Comparison of ENCODE assay signal across 8 cellular contexts in the genomic region with DNA sequence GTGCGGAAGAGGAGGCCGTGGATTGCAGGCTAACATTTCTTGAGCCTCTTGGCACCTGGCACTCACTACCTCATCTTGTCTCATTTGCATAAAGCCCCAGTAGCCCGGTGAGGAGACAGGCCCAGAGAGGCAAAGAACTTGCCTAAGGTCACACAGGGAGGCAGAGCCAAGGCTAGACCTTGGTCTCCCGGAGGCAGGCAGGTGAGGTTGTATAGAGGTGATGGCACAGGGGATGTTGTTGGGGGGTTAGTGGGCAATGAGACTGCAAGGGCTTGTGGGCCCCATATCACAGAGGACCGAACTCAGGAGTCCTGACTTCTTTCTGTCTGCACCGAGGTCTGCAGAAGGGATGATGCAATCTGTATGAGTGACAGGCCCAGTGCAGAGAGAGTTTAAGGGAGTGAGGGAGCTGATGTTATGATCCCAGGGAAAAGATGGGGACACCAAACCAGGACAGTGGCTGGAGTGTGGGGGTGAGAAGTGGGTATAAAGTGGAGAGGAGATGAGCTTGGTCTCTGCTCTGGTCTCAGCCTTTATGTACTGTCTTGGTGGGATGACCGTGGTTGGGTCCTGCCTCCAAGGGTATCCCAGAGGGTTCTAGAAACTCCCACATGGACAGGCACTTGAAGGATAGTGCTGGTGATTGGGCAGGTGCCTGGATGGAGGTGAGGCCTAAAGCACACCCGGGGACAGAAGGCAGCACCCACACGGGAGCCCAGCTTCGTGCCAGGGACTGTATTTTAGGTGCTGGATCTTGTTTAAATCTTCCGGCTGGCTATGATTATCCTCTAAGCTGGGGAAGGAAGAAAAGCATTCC. TPM values are rescaled to one million over a fixed set of nuclear protein-coding genes. Genes with fewer than 3 reads are reported as not detected.
A peak's percentile ranks its signal among the peaks of the same experiment; 100 is the strongest.
DNase-seq lines count a peak whose midpoint lies in the region; ATAC-seq and TF ChIP-seq lines count a peak whose summit lies in the region.

No MANE protein-coding gene starts in this region.

- no peaks in the 10 kb centered on the region for H3K27me3 Mint-ChIP-seq in activated CD8-positive, alpha-beta T cell treated with anti-CD3 and anti-CD28 coated beads for 36 hours
- H3K27me3 Mint-ChIP-seq in activated CD8-positive, alpha-beta T cell treated with anti-CD3 and anti-CD28 coated beads, Interleukin-2, amount 10 ng/mL, durations not matched to agents 7 days and 5 days (ENCODE audit: low read depth) = no peaks in the 10 kb centered on the region

- no peak for TF ChIP-seq POLR2A in upper lobe of left lung (IDR thresholded peaks at IDR 0.05)

- H3K4me1 Mint-ChIP-seq in activated CD8-positive, alpha-beta T cell treated with anti-CD3 and anti-CD28 coated beads for 36 hours (ENCODE audit: low read depth) = peaks cover 29% of the 10 kb centered on the region
- H3K4me1 Mint-ChIP-seq in activated CD8-positive, alpha-beta T cell treated with anti-CD3 and anti-CD28 coated beads, Interleukin-2, amount 10 ng/mL, durations not matched to agents 7 days and 5 days (ENCODE audit: low read depth) = peaks cover 13% of the 10 kb centered on the region

- DNase-seq in activated CD8-positive, alpha-beta T cell treated with anti-CD3 and anti-CD28 coated beads for 36 hours = no peak
- no peak for DNase-seq in activated CD8-positive, alpha-beta T cell treated with anti-CD3 and anti-CD28 coated beads, Interleukin-2, amount 10 ng/mL, durations not matched to agents 7 days and 5 days
- no peak for DNase-seq in colonic mucosa
- no peak for DNase-seq in upper lobe of left lung
- DNase-seq in NCI-H1105 treated with DMSO at 0.1 percent for 48 hours (lab: John Stamatoyannopoulos, UW) = no peak
- no peak for DNase-seq in MG63

- H3K4me1 ChIP-seq in colonic mucosa (peaks cover 29% of the 10 kb centered on the region), mucosa of stomach (ENCODE audit: control insufficient read depth, insufficient read depth, low read length) (peaks cover 77% of the 10 kb centered on the region), upper lobe of left lung (peaks cover 66 to 76% (median 71%) of the 10 kb centered on the region in 4 donors)

- H3K9me3 ChIP-seq in colonic mucosa (no peaks in the 10 kb centered on the region), mucosa of stomach (ENCODE audit: control insufficient read depth, low read length) (no peaks in the 10 kb centered on the region), upper lobe of left lung (no peaks in the 10 kb centered on the region), MG63 (no peaks in the 10 kb centered on the region)

- H3K4me3 Mint-ChIP-seq in activated CD8-positive, alpha-beta T cell treated with anti-CD3 and anti-CD28 coated beads for 36 hours = no peak overlapping the region
- H3K4me3 Mint-ChIP-seq in activated CD8-positive, alpha-beta T cell treated with anti-CD3 and anti-CD28 coated beads, Interleukin-2, amount 10 ng/mL, durations not matched to agents 7 days and 5 days = no peak overlapping the region

- H3K27ac ChIP-seq in colonic mucosa (peak overlapping the region; percentile 98), upper lobe of left lung (peak overlapping the region; percentile 92 to 97 (median 96))

- 59 to 64% methylated on average over 10 to 11 of the region's 11 CpGs for WGBS in upper lobe of left lung, 2 donors

- H3K4me3 ChIP-seq in colonic mucosa = no peak overlapping the region
- H3K4me3 ChIP-seq in mucosa of stomach (ENCODE audit: low read length) = no peak overlapping the region
- no peak overlapping the region for H3K4me3 ChIP-seq in upper lobe of left lung
- H3K4me3 ChIP-seq in MG63 = no peak overlapping the region

- H3K27ac Mint-ChIP-seq in activated CD8-positive, alpha-beta T cell treated with anti-CD3 and anti-CD28 coated beads for 36 hours = peak overlapping the region; percentile 34
- no peak overlapping the region for H3K27ac Mint-ChIP-seq in activated CD8-positive, alpha-beta T cell treated with anti-CD3 and anti-CD28 coated beads, Interleukin-2, amount 10 ng/mL, durations not matched to agents 7 days and 5 days

- H3K36me3 ChIP-seq in colonic mucosa (no peaks in the 10 kb centered on the region), mucosa of stomach (ENCODE audit: control insufficient read depth, insufficient read depth, low read length) (peaks cover 4% of the 10 kb centered on the region), upper lobe of left lung (no peaks in the 10 kb centered on the region), MG63 (0 out of 2 replicates have a peak, but pooled peaks cover 4% of the 10 kb centered on the region)

- CTCF ChIA-PET in activated CD8-positive, alpha-beta T cell treated with anti-CD3 and anti-CD28 coated beads for 36 hours (lab: Charles Lee) = interaction anchor here (0.8 to 1.7 kb wide), 6 partner anchors 9 to 31 kb away, joined by 3 to 4 read pairs (median 4); partner anchors contain the start of gene GSN
- CTCF ChIA-PET in activated CD8-positive, alpha-beta T cell treated with anti-CD3 and anti-CD28 coated beads, Interleukin-2, amount 10 ng/mL, durations not matched to agents 7 days and 5 days (lab: Charles Lee) = interaction anchor here (0.8 to 1.0 kb wide), 3 partner anchors 11 to 111 kb away, joined by 3 read pairs; no protein-coding TSS in a partner anchor

- no peaks in the 10 kb centered on the region for H3K27me3 ChIP-seq in colonic mucosa
- H3K27me3 ChIP-seq in mucosa of stomach (ENCODE audit: control insufficient read depth, insufficient read depth, low read length) = no peaks in the 10 kb centered on the region
- no peaks in the 10 kb centered on the region for H3K27me3 ChIP-seq in upper lobe of left lung
- H3K27me3 ChIP-seq in MG63 = no peaks in the 10 kb centered on the region

- POLR2A ChIA-PET in activated CD8-positive, alpha-beta T cell treated with anti-CD3 and anti-CD28 coated beads for 36 hours (lab: Charles Lee) = interaction anchor here (1.9 kb wide), 1 partner anchor 28 kb away, joined by 5 read pairs; no protein-coding TSS in a partner anchor
- POLR2A ChIA-PET in activated CD8-positive, alpha-beta T cell treated with anti-CD3 and anti-CD28 coated beads, Interleukin-2, amount 10 ng/mL, durations not matched to agents 7 days and 5 days (lab: Charles Lee) = no interaction called here

- intact Hi-C loops in activated CD8-positive, alpha-beta T cell treated with anti-CD3 and anti-CD28 coated beads for 36 hours (cut with micrococcal nuclease) = no loop called here
- intact Hi-C loops in colonic mucosa (cut with DNase I) = no loop called here

- peak overlapping the region; percentile 28 to 61 for H3K9ac ChIP-seq in colonic mucosa (ENCODE audit: low read depth in 2 of 2, low read length in 2 of 2)
- peak overlapping the region; percentile 46 for H3K9ac ChIP-seq in mucosa of stomach (ENCODE audit: low read length)

- TF ChIP-seq EP300 in upper lobe of left lung (IDR thresholded peaks at IDR 0.05) = no peak

- no peak for ATAC-seq in activated CD8-positive, alpha-beta T cell treated with anti-CD3 and anti-CD28 coated beads for 36 hours
- ATAC-seq in activated CD8-positive, alpha-beta T cell treated with anti-CD3 and anti-CD28 coated beads, Interleukin-2, amount 10 ng/mL, durations not matched to agents 7 days and 5 days = no peak
- ATAC-seq in upper lobe of left lung (ENCODE audit: low FRiP score in 2 of 2) = no peak
- ATAC-seq in HG03045 (IDR thresholded peaks at IDR 0.05; ENCODE audit: unreplicated experiment) = no peak

- no peak for TF ChIP-seq CTCF in activated CD8-positive, alpha-beta T cell treated with anti-CD3 and anti-CD28 coated beads for 36 hours (IDR thresholded peaks at IDR 0.05)
- TF ChIP-seq CTCF in colonic mucosa (IDR thresholded peaks at IDR 0.05) (no peak), upper lobe of left lung (IDR thresholded peaks at IDR 0.05) (no peak)

- no peaks in the 10 kb centered on the region for H3K36me3 Mint-ChIP-seq in activated CD8-positive, alpha-beta T cell treated with anti-CD3 and anti-CD28 coated beads for 36 hours (ENCODE audit: low read depth)
- H3K36me3 Mint-ChIP-seq in activated CD8-positive, alpha-beta T cell treated with anti-CD3 and anti-CD28 coated beads, Interleukin-2, amount 10 ng/mL, durations not matched to agents 7 days and 5 days (ENCODE audit: low read depth) = no peaks in the 10 kb centered on the region

- H3K9me3 Mint-ChIP-seq in activated CD8-positive, alpha-beta T cell treated with anti-CD3 and anti-CD28 coated beads for 36 hours = no peaks in the 10 kb centered on the region
- no peaks in the 10 kb centered on the region for H3K9me3 Mint-ChIP-seq in activated CD8-positive, alpha-beta T cell treated with anti-CD3 and anti-CD28 coated beads, Interleukin-2, amount 10 ng/mL, durations not matched to agents 7 days and 5 days (ENCODE audit: insufficient read depth)

RNA-seq across cellular contexts. Expression of gene GSN, which starts 21.8 kb away (rescaled TPM):
- total RNA-seq in activated CD8-positive, alpha-beta T cell treated with anti-CD3 and anti-CD28 coated beads for 36 hours = 1 to 10 TPM; 1.9 to 2.2 TPM
- total RNA-seq in activated CD8-positive, alpha-beta T cell treated with anti-CD3 and anti-CD28 coated beads, Interleukin-2, amount 10 ng/mL, durations not matched to agents 7 days and 5 days = 1 to 10 TPM; 4.0 to 4.2 TPM
- total RNA-seq in colonic mucosa (100 to 1,000 TPM; 413 to 553 TPM), upper lobe of left lung (100 to 1,000 TPM; 217 to 935 (median 648) TPM)
- 59.8 and 75.0 TPM in 2 replicates for total RNA-seq in MG63 (2014; rRNA removed; shearing (Covaris generic); ENCODE audit: low replicate concordance)

Comparison
In these comparisons a context has a peak if more than half of its experiments do, and no peak if none do; other contexts are left out.
1. RNA of gene GSN, which starts 21.8 kb away (total RNA-seq): 217 to 935 TPM in upper lobe of left lung, 413 to 553 TPM in colonic mucosa and 59.8 to 75.0 TPM in MG63; 4.0 to 4.2 TPM in activated CD8-positive, alpha-beta T cell treated with anti-CD3 and anti-CD28 coated beads, Interleukin-2, amount 10 ng/mL, durations not matched to agents 7 days and 5 days and 1.9 to 2.2 TPM in activated CD8-positive, alpha-beta T cell treated with anti-CD3 and anti-CD28 coated beads for 36 hours; every median in the first group is over 10 times any median in the second.